ENCODE assay signal across 1 cellular context in genomic region chr6:18240230-18240629, GRCh38.
TF ChIP-seq lines count a peak whose summit lies in the region.

No MANE protein-coding gene starts in this region.

TF ChIP-seq in IMR-90, 13 proteins besides CTCF, POLR2A, EP300 and RAD21:
- no peak for TF ChIP-seq RCOR1 (IDR thresholded peaks at IDR 0.05; ENCODE audit: insufficient replicate concordance, low read length)
- no peak for TF ChIP-seq MXI1 (IDR thresholded peaks at IDR 0.05; ENCODE audit: borderline replicate concordance, low read depth, low read length)
- TF ChIP-seq, protein P1, sequence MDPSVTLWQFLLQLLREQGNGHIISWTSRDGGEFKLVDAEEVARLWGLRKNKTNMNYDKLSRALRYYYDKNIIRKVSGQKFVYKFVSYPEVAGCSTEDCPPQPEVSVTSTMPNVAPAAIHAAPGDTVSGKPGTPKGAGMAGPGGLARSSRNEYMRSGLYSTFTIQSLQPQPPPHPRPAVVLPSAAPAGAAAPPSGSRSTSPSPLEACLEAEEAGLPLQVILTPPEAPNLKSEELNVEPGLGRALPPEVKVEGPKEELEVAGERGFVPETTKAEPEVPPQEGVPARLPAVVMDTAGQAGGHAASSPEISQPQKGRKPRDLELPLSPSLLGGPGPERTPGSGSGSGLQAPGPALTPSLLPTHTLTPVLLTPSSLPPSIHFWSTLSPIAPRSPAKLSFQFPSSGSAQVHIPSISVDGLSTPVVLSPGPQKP (IDR thresholded peaks at IDR 0.05; ENCODE audit: borderline replicate concordance, low read depth, low read length): no peak
- TF ChIP-seq CEBPB (IDR thresholded peaks at IDR 0.05; ENCODE audit: low read depth, low read length): no peak
- no peak for TF ChIP-seq MAFK (IDR thresholded peaks at IDR 0.05; ENCODE audit: low read depth, low read length)
- no peak for TF ChIP-seq BHLHE40 (IDR thresholded peaks at IDR 0.05; ENCODE audit: low read depth, low read length)
- no peak for TF ChIP-seq RFX5 (IDR thresholded peaks at IDR 0.05; ENCODE audit: low read depth, low read length)
- TF ChIP-seq SMC3 (IDR thresholded peaks at IDR 0.05; ENCODE audit: low read depth, low read length): no peak
